In the genomic region with DNA sequence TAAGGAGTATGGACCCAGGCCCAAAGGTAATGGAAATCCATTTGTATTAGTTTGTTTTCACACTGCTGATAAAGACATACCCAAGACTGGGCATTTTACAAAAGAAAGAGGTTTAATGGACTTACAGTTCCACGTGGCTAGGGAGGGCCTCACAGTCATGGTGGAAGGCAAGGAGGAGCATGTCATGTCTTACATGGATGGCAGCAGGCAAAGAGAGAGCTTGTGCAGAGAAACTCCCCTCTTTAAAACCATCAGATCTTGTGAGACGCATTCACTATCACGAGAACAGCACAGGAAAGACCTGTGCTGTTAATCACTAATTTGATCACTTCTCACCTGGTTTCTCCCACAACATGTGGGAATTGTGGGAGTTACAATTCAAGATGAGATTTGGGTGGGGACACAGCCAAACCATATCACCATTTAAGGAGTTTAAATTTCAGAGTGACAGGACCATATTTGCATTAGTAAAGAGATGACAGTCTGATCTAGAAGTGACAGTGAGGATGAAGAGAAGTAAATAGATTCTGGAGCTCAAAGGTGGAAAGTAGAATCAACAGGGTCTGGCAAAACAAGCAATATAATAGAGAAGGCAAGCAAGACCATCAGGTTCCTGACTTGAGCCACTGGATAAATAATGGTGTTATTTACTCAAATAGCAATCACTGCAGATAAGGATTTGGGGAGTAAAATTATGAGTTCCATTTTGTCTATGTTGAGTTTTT, we compare ENCODE assay signal across 1 cellular context.
TF ChIP-seq lines count a peak whose summit lies in the region.

No MANE protein-coding gene starts in this region.

TF ChIP-seq in HepG2, 621 proteins besides CTCF, POLR2A, EP300 and RAD21 (continued from another document and continues in another):
- TF ChIP-seq ZNF251 (CRISPR knock-in tag; IDR thresholded peaks at IDR 0.05) = no peak
- no peak for TF ChIP-seq CENPX (CRISPR knock-in tag; IDR thresholded peaks at IDR 0.05)
- no peak for TF ChIP-seq IKZF4 (CRISPR knock-in tag; IDR thresholded peaks at IDR 0.05; ENCODE audit: borderline replicate concordance, low read depth, not compliant biosample characterization)
- TF ChIP-seq RFX5 (IDR thresholded peaks at IDR 0.05; ENCODE audit: low read depth, low read length) = no peak
- no peak for TF ChIP-seq KLF6 (CRISPR knock-in tag; IDR thresholded peaks at IDR 0.05)
- TF ChIP-seq ZNF547 (CRISPR knock-in tag; IDR thresholded peaks at IDR 0.05) = no peak
- no peak for TF ChIP-seq ZNF75D (CRISPR knock-in tag; IDR thresholded peaks at IDR 0.05; ENCODE audit: borderline replicate concordance)
- TF ChIP-seq, protein P1, sequence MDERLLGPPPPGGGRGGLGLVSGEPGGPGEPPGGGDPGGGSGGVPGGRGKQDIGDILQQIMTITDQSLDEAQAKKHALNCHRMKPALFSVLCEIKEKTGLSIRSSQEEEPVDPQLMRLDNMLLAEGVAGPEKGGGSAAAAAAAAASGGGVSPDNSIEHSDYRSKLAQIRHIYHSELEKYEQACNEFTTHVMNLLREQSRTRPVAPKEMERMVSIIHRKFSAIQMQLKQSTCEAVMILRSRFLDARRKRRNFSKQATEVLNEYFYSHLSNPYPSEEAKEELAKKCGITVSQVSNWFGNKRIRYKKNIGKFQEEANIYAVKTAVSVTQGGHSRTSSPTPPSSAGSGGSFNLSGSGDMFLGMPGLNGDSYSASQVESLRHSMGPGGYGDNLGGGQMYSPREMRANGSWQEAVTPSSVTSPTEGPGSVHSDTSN (CRISPR knock-in tag; IDR thresholded peaks at IDR 0.05) = peak; percentile 64; the same call in 1 of the 2 replicates
- TF ChIP-seq GATAD2A (CRISPR knock-in tag; IDR thresholded peaks at IDR 0.05) = peak; percentile 34; the same call in 1 of the 2 replicates
- no peak for TF ChIP-seq DNMT3B (CRISPR knock-in tag; conservative IDR thresholded peaks at IDR 0.05)
- TF ChIP-seq ZBTB46 (CRISPR knock-in tag; IDR thresholded peaks at IDR 0.05; ENCODE audit: borderline replicate concordance) = no peak
- TF ChIP-seq ZNF883 (CRISPR knock-in tag; IDR thresholded peaks at IDR 0.05; ENCODE audit: not compliant biosample characterization) = no peak
- TF ChIP-seq, protein P2, sequence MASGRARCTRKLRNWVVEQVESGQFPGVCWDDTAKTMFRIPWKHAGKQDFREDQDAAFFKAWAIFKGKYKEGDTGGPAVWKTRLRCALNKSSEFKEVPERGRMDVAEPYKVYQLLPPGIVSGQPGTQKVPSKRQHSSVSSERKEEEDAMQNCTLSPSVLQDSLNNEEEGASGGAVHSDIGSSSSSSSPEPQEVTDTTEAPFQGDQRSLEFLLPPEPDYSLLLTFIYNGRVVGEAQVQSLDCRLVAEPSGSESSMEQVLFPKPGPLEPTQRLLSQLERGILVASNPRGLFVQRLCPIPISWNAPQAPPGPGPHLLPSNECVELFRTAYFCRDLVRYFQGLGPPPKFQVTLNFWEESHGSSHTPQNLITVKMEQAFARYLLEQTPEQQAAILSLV (CRISPR knock-in tag; IDR thresholded peaks at IDR 0.05; ENCODE audit: borderline replicate concordance) = no peak
- TF ChIP-seq FOXJ3 (CRISPR knock-in tag; IDR thresholded peaks at IDR 0.05; ENCODE audit: borderline replicate concordance) = peak; percentile 53; the same call in 1 of the 2 replicates
- TF ChIP-seq ZNF543 (CRISPR knock-in tag; IDR thresholded peaks at IDR 0.05) = no peak
- TF ChIP-seq HNF4G (IDR thresholded peaks at IDR 0.05; ENCODE audit: borderline replicate concordance, low read depth, low read length) = peak; percentile 39; the same call in 1 of the 2 replicates
- no peak for TF ChIP-seq HNF4G (CRISPR knock-in tag; IDR thresholded peaks at IDR 0.05; ENCODE audit: borderline replicate concordance, low read depth)
- TF ChIP-seq ARID5B (CRISPR knock-in tag; IDR thresholded peaks at IDR 0.05) = peak; percentile 80
- TF ChIP-seq, protein P3, sequence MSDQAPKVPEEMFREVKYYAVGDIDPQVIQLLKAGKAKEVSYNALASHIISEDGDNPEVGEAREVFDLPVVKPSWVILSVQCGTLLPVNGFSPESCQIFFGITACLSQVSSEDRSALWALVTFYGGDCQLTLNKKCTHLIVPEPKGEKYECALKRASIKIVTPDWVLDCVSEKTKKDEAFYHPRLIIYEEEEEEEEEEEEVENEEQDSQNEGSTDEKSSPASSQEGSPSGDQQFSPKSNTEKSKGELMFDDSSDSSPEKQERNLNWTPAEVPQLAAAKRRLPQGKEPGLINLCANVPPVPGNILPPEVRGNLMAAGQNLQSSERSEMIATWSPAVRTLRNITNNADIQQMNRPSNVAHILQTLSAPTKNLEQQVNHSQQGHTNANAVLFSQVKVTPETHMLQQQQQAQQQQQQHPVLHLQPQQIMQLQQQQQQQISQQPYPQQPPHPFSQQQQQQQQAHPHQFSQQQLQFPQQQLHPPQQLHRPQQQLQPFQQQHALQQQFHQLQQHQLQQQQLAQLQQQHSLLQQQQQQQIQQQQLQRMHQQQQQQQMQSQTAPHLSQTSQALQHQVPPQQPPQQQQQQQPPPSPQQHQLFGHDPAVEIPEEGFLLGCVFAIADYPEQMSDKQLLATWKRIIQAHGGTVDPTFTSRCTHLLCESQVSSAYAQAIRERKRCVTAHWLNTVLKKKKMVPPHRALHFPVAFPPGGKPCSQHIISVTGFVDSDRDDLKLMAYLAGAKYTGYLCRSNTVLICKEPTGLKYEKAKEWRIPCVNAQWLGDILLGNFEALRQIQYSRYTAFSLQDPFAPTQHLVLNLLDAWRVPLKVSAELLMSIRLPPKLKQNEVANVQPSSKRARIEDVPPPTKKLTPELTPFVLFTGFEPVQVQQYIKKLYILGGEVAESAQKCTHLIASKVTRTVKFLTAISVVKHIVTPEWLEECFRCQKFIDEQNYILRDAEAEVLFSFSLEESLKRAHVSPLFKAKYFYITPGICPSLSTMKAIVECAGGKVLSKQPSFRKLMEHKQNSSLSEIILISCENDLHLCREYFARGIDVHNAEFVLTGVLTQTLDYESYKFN (CRISPR knock-in tag; conservative IDR thresholded peaks at IDR 0.05) = peak; percentile 67; the same call in 1 of the 2 replicates
- TF ChIP-seq ZNF512 (CRISPR knock-in tag; IDR thresholded peaks at IDR 0.05) = no peak
- peak; percentile 54 for TF ChIP-seq HNF4A (CRISPR knock-in tag; IDR thresholded peaks at IDR 0.05)
- TF ChIP-seq RNF2 (conservative IDR thresholded peaks at IDR 0.05; ENCODE audit: low read depth) = no peak
- TF ChIP-seq U2AF1 (optimal IDR thresholded peaks at IDR 0.05; ENCODE audit: low read depth, low read length) = no peak
- TF ChIP-seq ZNF790 (CRISPR knock-in tag; IDR thresholded peaks at IDR 0.05; ENCODE audit: borderline replicate concordance) = no peak
- no peak for TF ChIP-seq ELF1 (CRISPR knock-in tag; IDR thresholded peaks at IDR 0.05)
- TF ChIP-seq ZNF350 (CRISPR knock-in tag; IDR thresholded peaks at IDR 0.05; ENCODE audit: borderline replicate concordance, low read depth) = no peak
- TF ChIP-seq ZBTB20 (CRISPR knock-in tag; IDR thresholded peaks at IDR 0.05; ENCODE audit: borderline replicate concordance, low read depth) = no peak
- no peak for TF ChIP-seq ZSCAN20 (CRISPR knock-in tag; IDR thresholded peaks at IDR 0.05; ENCODE audit: borderline replicate concordance)
- 0 out of 2 replicates have a peak, but pooled peaks have one; percentile 42 for TF ChIP-seq PPARG (CRISPR knock-in tag; conservative IDR thresholded peaks at IDR 0.05)
- TF ChIP-seq, protein P4, sequence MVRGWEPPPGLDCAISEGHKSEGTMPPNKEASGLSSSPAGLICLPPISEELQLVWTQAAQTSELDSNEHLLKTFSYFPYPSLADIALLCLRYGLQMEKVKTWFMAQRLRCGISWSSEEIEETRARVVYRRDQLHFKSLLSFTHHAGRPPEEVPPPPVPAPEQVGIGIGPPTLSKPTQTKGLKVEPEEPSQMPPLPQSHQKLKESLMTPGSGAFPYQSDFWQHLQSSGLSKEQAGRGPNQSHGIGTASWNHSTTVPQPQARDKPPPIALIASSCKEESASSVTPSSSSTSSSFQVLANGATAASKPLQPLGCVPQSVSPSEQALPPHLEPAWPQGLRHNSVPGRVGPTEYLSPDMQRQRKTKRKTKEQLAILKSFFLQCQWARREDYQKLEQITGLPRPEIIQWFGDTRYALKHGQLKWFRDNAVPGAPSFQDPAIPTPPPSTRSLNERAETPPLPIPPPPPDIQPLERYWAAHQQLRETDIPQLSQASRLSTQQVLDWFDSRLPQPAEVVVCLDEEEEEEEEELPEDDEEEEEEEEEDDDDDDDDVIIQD (CRISPR knock-in tag; IDR thresholded peaks at IDR 0.05; ENCODE audit: low read depth) = peak; percentile 97
- peak; percentile 48; the same call in 1 of the 2 replicates for TF ChIP-seq SOX5 (CRISPR knock-in tag; IDR thresholded peaks at IDR 0.05; ENCODE audit: borderline replicate concordance)
- peak; percentile 75; the same call in 1 of the 2 replicates for TF ChIP-seq TBX3 (IDR thresholded peaks at IDR 0.05; ENCODE audit: borderline replicate concordance)
- TF ChIP-seq, protein P5, sequence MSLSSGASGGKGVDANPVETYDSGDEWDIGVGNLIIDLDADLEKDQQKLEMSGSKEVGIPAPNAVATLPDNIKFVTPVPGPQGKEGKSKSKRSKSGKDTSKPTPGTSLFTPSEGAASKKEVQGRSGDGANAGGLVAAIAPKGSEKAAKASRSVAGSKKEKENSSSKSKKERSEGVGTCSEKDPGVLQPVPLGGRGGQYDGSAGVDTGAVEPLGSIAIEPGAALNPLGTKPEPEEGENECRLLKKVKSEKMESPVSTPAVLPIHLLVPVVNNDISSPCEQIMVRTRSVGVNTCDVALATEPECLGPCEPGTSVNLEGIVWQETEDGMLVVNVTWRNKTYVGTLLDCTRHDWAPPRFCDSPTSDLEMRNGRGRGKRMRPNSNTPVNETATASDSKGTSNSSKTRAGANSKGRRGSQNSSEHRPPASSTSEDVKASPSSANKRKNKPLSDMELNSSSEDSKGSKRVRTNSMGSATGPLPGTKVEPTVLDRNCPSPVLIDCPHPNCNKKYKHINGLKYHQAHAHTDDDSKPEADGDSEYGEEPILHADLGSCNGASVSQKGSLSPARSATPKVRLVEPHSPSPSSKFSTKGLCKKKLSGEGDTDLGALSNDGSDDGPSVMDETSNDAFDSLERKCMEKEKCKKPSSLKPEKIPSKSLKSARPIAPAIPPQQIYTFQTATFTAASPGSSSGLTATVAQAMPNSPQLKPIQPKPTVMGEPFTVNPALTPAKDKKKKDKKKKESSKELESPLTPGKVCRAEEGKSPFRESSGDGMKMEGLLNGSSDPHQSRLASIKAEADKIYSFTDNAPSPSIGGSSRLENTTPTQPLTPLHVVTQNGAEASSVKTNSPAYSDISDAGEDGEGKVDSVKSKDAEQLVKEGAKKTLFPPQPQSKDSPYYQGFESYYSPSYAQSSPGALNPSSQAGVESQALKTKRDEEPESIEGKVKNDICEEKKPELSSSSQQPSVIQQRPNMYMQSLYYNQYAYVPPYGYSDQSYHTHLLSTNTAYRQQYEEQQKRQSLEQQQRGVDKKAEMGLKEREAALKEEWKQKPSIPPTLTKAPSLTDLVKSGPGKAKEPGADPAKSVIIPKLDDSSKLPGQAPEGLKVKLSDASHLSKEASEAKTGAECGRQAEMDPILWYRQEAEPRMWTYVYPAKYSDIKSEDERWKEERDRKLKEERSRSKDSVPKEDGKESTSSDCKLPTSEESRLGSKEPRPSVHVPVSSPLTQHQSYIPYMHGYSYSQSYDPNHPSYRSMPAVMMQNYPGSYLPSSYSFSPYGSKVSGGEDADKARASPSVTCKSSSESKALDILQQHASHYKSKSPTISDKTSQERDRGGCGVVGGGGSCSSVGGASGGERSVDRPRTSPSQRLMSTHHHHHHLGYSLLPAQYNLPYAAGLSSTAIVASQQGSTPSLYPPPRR (CRISPR knock-in tag; IDR thresholded peaks at IDR 0.05; ENCODE audit: borderline replicate concordance) = peak; percentile 66
